ENCODE assay signal across 31 cellular contexts in the genomic region with DNA sequence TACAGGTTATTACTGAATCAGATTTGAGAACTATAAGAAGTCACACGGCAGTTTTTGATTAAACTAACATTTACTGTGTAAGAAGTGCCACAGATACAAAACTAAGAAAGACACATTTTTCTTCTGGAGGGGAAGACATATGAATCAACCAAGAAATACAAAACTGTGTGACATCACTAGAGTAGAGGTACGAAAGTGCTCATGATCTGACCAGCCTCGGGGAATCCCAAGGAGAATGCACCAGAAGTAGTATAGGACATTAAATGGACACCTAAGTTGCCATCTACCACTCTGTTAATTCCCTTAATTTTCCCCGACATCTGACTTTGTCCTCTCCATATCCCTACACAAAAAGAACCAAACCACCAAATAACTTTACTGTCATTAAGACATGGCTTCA. TPM values are rescaled to one million over a fixed set of nuclear protein-coding genes. Genes with fewer than 3 reads are reported as not detected.
"Had no signal": no experiment of that assay in that cellular context is flagged by ENCODE, and none has a peak within 500 bp of the region (broad histone marks: within the 10 kb centered on the region; RNA-seq: fewer than 3 reads in every experiment).

No MANE protein-coding gene starts in this region.

- H3K4me1 ChIP-seq: SJCRH30 had no signal

- H3K27ac ChIP-seq: KMS-11, PC-9, SJCRH30, SK-N-MC had no signal

- H2AFZ ChIP-seq: PC-9 had no signal

- FAIRE-seq: RCC 7860 had no signal

- H3K27me3 ChIP-seq: SJCRH30 had no signal

- H3K9ac ChIP-seq: KMS-11 had no signal

- H3K9me3 ChIP-seq: SJCRH30 had no signal

- H3K36me3 ChIP-seq: SJCRH30 had no signal

- ATAC-seq: activated CD8-positive, alpha-beta T cell treated with anti-CD3 and anti-CD28 coated beads for 36 hours; activated T-cell treated with anti-CD3 and anti-CD28 coated beads, Interleukin-2, amount 50 U/mL, for 72 hours; activated T-helper 17 cell treated with anti-CD3 and anti-CD28 coated beads, Interleukin-2, amount 50 U/mL, for 72 hours had no signal

- H3K4me3 ChIP-seq: PC-9, SJCRH30, SK-N-MC had no signal

- DNase-seq: activated CD4-positive, alpha-beta T cell treated with anti-CD3 and anti-CD28 coated beads, Interleukin-2, amount 10 ng/mL, durations not matched to agents 24 days and 14 days; activated CD4-positive, alpha-beta T cell treated with anti-CD3 and anti-CD28 coated beads, Interleukin-2, amount 50 U/mL, for 4 hours; activated CD8-positive, alpha-beta T cell treated with anti-CD3 and anti-CD28 coated beads for 36 hours; activated effector memory CD4-positive, alpha-beta T cell treated with anti-CD3 and anti-CD28 coated beads, Interleukin-2, amount 50 U/mL, for 16 hours; activated naive CD4-positive, alpha-beta T cell; activated naive CD4-positive, alpha-beta T cell treated with anti-CD3 and anti-CD28 coated beads, Interleukin-2, amount 50 U/mL, for 16 hours; activated naive CD8-positive, alpha-beta T cell treated with anti-CD3 and anti-CD28 coated beads for 36 hours; activated T-cell treated with anti-CD3 and anti-CD28 coated beads, Interleukin-2, amount 50 U/mL, for 1 hour; activated T-cell treated with anti-CD3 and anti-CD28 coated beads, Interleukin-2, amount 50 U/mL, for 72 hours; amniotic stem cell; aorta; caudate nucleus; cerebellar nuclear complex; NCI-H1105 treated with DMSO at 0.1 percent for 48 hours; NCI-H1436; NCI-H1694; NCI-H2029; NCI-H345; NCI-H524 treated with DMSO at 0.1 percent for 48 hours; PC-9; SHP77; SJCRH30 had no signal

- H3K4me2 ChIP-seq: KMS-11, PC-9 had no signal

RNA-seq across cellular contexts. Expression of gene IFNK, which starts 5.3 kb away (rescaled TPM):
- total RNA-seq: activated CD4-positive, alpha-beta T cell treated with anti-CD3 and anti-CD28 coated beads, Interleukin-2, amount 10 ng/mL, durations not matched to agents 24 days and 14 days; activated CD8-positive, alpha-beta memory T cell treated with anti-CD3 and anti-CD28 coated beads for 36 hours; activated CD8-positive, alpha-beta T cell treated with anti-CD3 and anti-CD28 coated beads for 36 hours; activated naive CD8-positive, alpha-beta T cell treated with anti-CD3 and anti-CD28 coated beads for 36 hours; activated T-cell treated with anti-CD3 and anti-CD28 coated beads, Interleukin-2, amount 50 U/mL, for 72 hours; activated T-helper 17 cell treated with anti-CD3 and anti-CD28 coated beads, Interleukin-2, amount 50 U/mL, for 72 hours; aorta; LHCN-M2; NCI-H460; PC-9; SJCRH30; T-helper 1 cell treated with Interleukin-12 subunit alpha and Interleukin-12 subunit beta and Interleukin-4 antibody, amounts not matched to agents 30 ng/mL and 1 ng/mL, for 36 hours; T-helper 2 cell treated with Interferon-gamma antibody and Interleukin-4, amounts not matched to agents 100 ng/mL and 5 ng/mL, for 36 hours had no signal
- polyA plus RNA-seq: aorta had no signal
